In genomic region chr12:6493580-6494350, GRCh38 we compare ENCODE assay signal across 8 cellular contexts. TPM values are rescaled to one million over a fixed set of nuclear protein-coding genes. Genes with fewer than 3 reads are reported as not detected.
DNase-seq lines count a peak whose midpoint lies in the region; ATAC-seq and TF ChIP-seq lines count a peak whose summit lies in the region.

NCAPD2 (plus strand) TSS chr12:6494102; CDS start chr12:6495099, 997 bp downstream.

- H3K4me2 ChIP-seq in SK-N-SH = peak within 1 kb of the TSS; percentile 99

- H3K9me2 ChIP-seq in SK-N-SH = no peaks in the 10 kb centered on the region

- TF ChIP-seq CTCF in SK-N-SH (IDR thresholded peaks at IDR 0.05) (peak; percentile 37), omental fat pad (IDR thresholded peaks at IDR 0.05) (peak in 1 of 3 donors; percentile 37), testis (IDR thresholded peaks at IDR 0.05) (peak; percentile 23 to 67 (median 60))

- peaks cover 38% of the 10 kb centered on the region for H3K4me1 Mint-ChIP-seq in activated naive CD4-positive, alpha-beta T cell treated with anti-CD3 and anti-CD28 coated beads, Interleukin-2, amount 50 U/mL, for 24 hours

- H3K4me3 ChIP-seq in GM08714 (ENCODE audit: low read length) = peak within 1 kb of the TSS; percentile 96
- peak within 1 kb of the TSS; percentile 81 to 97 for H3K4me3 ChIP-seq in SK-N-SH (ENCODE audit: low read depth in 2 of 2, low read length in 1 of 2)
- H3K4me3 ChIP-seq in testis = peak within 1 kb of the TSS; percentile 72 to 86

- POLR2A ChIA-PET in SK-N-SH (lab: Yijun Ruan, JAX) = interaction anchor here (0.6 to 1.6 kb wide), 10 partner anchors 10 to 450 kb away, joined by 3 to 30 read pairs (median 4); partner anchors contain the start of genes C12orf57, GAPDH, RNU7-1 and VAMP1

- ATAC-seq in HG02571 (IDR thresholded peaks at IDR 0.05; ENCODE audit: unreplicated experiment) (peak; percentile 86), omental fat pad (ENCODE audit: low FRiP score) (peak; percentile 98)

- DNase-seq in NCI-H1048 (lab: John Stamatoyannopoulos, UW) = peak; percentile 90
- DNase-seq in SK-N-SH = peak; percentile 97
- DNase-seq in glomerular endothelial cell (ENCODE audit: extremely low read depth, low read depth, low spot score) = peak; percentile 82
- DNase-seq in omental fat pad (ENCODE audit: low spot score) = peak; percentile 80
- DNase-seq in testis = peak; percentile 98

- H4K20me1 ChIP-seq in SK-N-SH (ENCODE audit: insufficient read depth) = no peaks in the 10 kb centered on the region

- peak within 1 kb of the TSS; percentile 97 for H3K9ac ChIP-seq in SK-N-SH

- H3K27me3 ChIP-seq in SK-N-SH (ENCODE audit: insufficient read depth) (no peaks in the 10 kb centered on the region), testis (no peaks in the 10 kb centered on the region)

- peaks cover 8% of the 10 kb centered on the region for H3F3A ChIP-seq in SK-N-SH (replicated peaks; ENCODE audit: insufficient read depth)

- peak within 1 kb of the TSS; percentile 97 to 99 for H3K27ac ChIP-seq in SK-N-SH (ENCODE audit: low read depth in 2 of 2, low read length in 1 of 2)
- peak within 1 kb of the TSS; percentile 82 to 99 for H3K27ac ChIP-seq in testis

- TF ChIP-seq POLR2A in testis (IDR thresholded peaks at IDR 0.05) = no peak

- H3K4me1 ChIP-seq in SK-N-SH (ENCODE audit: control insufficient read depth in 1 of 2, insufficient read depth in 2 of 2, low read depth in 1 of 2, low read length in 1 of 2) (peaks cover 13 to 18% of the 10 kb centered on the region in 2 experiments; a peak in 3 of 4 replicates), testis (peaks cover 7% of the 10 kb centered on the region)

- H3K79me2 ChIP-seq in SK-N-SH (ENCODE audit: insufficient read depth) = peaks cover 59% of the 10 kb centered on the region

- WGBS in SK-N-SH (ENCODE audit: low lambda C conversion rate) = 2% methylated on average over 40 of the region's 54 CpGs
- 0 to 1% methylated on average over 21 to 51 of the region's 54 CpGs for WGBS in testis, 2 donors

- H3K4me3 Mint-ChIP-seq in activated naive CD4-positive, alpha-beta T cell treated with anti-CD3 and anti-CD28 coated beads, Interleukin-2, amount 50 U/mL, for 24 hours = peak within 1 kb of the TSS; percentile 94

- H3K36me3 ChIP-seq in SK-N-SH (replicated peaks in 1 of 2; ENCODE audit: control insufficient read depth in 1 of 2, insufficient read depth in 2 of 2, low read length in 1 of 2) (peaks cover 13 to 38% of the 10 kb centered on the region in 2 experiments), testis (ENCODE audit: low read depth, missing control alignments) (no peaks in the 10 kb centered on the region)

- H3K9me3 ChIP-seq in SK-N-SH (no peaks in the 10 kb centered on the region), testis (no peaks in the 10 kb centered on the region)

- no peaks in the 10 kb centered on the region for H3K27me3 Mint-ChIP-seq in activated naive CD4-positive, alpha-beta T cell treated with anti-CD3 and anti-CD28 coated beads, Interleukin-2, amount 50 U/mL, for 24 hours

- H3K27ac Mint-ChIP-seq in activated naive CD4-positive, alpha-beta T cell treated with anti-CD3 and anti-CD28 coated beads, Interleukin-2, amount 50 U/mL, for 24 hours = peak within 1 kb of the TSS; percentile 95

- no peak for TF ChIP-seq RAD21 in SK-N-SH (IDR thresholded peaks at IDR 0.05; ENCODE audit: low read length)

- intact Hi-C loops in testis (cut with DNase I; ENCODE audit: low total_unique reads) = no loop called here

- H3K9me3 Mint-ChIP-seq in activated naive CD4-positive, alpha-beta T cell treated with anti-CD3 and anti-CD28 coated beads, Interleukin-2, amount 50 U/mL, for 24 hours = no peaks in the 10 kb centered on the region

- CTCF ChIA-PET in SK-N-SH (lab: Yijun Ruan, JAX) = interaction anchor here (0.8 to 2.3 kb wide), 5 partner anchors 22 to 44 kb away, joined by 3 to 15 read pairs (median 9); partner anchors contain the start of gene VAMP1

- peak within 1 kb of the TSS; percentile 93 for H2AFZ ChIP-seq in SK-N-SH (ENCODE audit: low read depth)

- TF ChIP-seq EP300 in SK-N-SH (IDR thresholded peaks at IDR 0.05; ENCODE audit: borderline replicate concordance in 1 of 2, low read depth in 1 of 2, low read length in 1 of 2) = no peak

- H3K36me3 Mint-ChIP-seq in activated naive CD4-positive, alpha-beta T cell treated with anti-CD3 and anti-CD28 coated beads, Interleukin-2, amount 50 U/mL, for 24 hours = peaks cover 9% of the 10 kb centered on the region

TF ChIP-seq in SK-N-SH, 30 proteins besides CTCF, POLR2A, EP300 and RAD21 (continues in another document):
- TF ChIP-seq FOSL2 (IDR thresholded peaks at IDR 0.05; ENCODE audit: borderline replicate concordance, low read depth) (no peak), RFX5 (IDR thresholded peaks at IDR 0.05; ENCODE audit: low read length) (peak; percentile 78), USF2 (IDR thresholded peaks at IDR 0.05; ENCODE audit: borderline replicate concordance, low read depth, low read length) (no peak), IRF3 (IDR thresholded peaks at IDR 0.05; ENCODE audit: low read depth, low read length) (no peak; the same call in 1 of the 2 replicates), FOXJ3 (CRISPR knock-in tag; IDR thresholded peaks at IDR 0.05) (no peak), EZH2phosphoT487 (IDR thresholded peaks at IDR 0.05; ENCODE audit: borderline replicate concordance, low read depth) (no peak), ELF1 (IDR thresholded peaks at IDR 0.05) (0 out of 2 replicates have a peak, but pooled peaks have one; percentile 2), GABPA (IDR thresholded peaks at IDR 0.05; ENCODE audit: low read depth) (no peak; the same call in none of the 2 replicates), NRF1 (IDR thresholded peaks at IDR 0.05; ENCODE audit: low read depth, low read length) (no peak), RCOR1 (IDR thresholded peaks at IDR 0.05; ENCODE audit: low read length) (no peak), TCF12 (IDR thresholded peaks at IDR 0.05) (no peak), POLR2AphosphoS5 (IDR thresholded peaks at IDR 0.05; ENCODE audit: low read depth, low read length) (peak; percentile 66; the same call in 1 of the 2 replicates)
- TF ChIP-seq, protein P1, sequence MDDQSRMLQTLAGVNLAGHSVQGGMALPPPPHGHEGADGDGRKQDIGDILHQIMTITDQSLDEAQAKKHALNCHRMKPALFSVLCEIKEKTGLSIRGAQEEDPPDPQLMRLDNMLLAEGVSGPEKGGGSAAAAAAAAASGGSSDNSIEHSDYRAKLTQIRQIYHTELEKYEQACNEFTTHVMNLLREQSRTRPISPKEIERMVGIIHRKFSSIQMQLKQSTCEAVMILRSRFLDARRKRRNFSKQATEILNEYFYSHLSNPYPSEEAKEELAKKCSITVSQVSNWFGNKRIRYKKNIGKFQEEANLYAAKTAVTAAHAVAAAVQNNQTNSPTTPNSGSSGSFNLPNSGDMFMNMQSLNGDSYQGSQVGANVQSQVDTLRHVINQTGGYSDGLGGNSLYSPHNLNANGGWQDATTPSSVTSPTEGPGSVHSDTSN (IDR thresholded peaks at IDR 0.05) = peak; percentile 50
- TF ChIP-seq, protein P2, sequence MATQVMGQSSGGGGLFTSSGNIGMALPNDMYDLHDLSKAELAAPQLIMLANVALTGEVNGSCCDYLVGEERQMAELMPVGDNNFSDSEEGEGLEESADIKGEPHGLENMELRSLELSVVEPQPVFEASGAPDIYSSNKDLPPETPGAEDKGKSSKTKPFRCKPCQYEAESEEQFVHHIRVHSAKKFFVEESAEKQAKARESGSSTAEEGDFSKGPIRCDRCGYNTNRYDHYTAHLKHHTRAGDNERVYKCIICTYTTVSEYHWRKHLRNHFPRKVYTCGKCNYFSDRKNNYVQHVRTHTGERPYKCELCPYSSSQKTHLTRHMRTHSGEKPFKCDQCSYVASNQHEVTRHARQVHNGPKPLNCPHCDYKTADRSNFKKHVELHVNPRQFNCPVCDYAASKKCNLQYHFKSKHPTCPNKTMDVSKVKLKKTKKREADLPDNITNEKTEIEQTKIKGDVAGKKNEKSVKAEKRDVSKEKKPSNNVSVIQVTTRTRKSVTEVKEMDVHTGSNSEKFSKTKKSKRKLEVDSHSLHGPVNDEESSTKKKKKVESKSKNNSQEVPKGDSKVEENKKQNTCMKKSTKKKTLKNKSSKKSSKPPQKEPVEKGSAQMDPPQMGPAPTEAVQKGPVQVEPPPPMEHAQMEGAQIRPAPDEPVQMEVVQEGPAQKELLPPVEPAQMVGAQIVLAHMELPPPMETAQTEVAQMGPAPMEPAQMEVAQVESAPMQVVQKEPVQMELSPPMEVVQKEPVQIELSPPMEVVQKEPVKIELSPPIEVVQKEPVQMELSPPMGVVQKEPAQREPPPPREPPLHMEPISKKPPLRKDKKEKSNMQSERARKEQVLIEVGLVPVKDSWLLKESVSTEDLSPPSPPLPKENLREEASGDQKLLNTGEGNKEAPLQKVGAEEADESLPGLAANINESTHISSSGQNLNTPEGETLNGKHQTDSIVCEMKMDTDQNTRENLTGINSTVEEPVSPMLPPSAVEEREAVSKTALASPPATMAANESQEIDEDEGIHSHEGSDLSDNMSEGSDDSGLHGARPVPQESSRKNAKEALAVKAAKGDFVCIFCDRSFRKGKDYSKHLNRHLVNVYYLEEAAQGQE (IDR thresholded peaks at IDR 0.05; ENCODE audit: low read depth, low read length) = 0 out of 2 replicates have a peak, but pooled peaks have one; percentile 29

RNA-seq across cellular contexts. Expression of gene NCAPD2, which starts in this region (rescaled TPM):
- 39.8 and 46.9 TPM in 2 replicates for polyA plus RNA-seq in SK-N-SH (2012; rRNA removed)
- polyA plus RNA-seq in SK-N-SH (2012; cell fraction: cytosol; rRNA removed) = 27.2 and 35.7 TPM in 2 replicates
- 46.2 and 57.3 TPM in 2 replicates for polyA plus RNA-seq in SK-N-SH (2012; cell fraction: nucleus; rRNA removed)
- 37.3 and 45.0 TPM in 2 replicates for total RNA-seq in glomerular endothelial cell
- 10 to 100 TPM; 10.6 to 36.3 (median 20.7) TPM for total RNA-seq in omental fat pad
- total RNA-seq in testis = 10 to 100 TPM; 42.9 to 43.1 TPM
- polyA plus RNA-seq in testis (ENCODE audit: insufficient read depth, low read depth, low replicate concordance) = 46.6 TPM

Comparison
In these comparisons a context has a peak if more than half of its experiments do, and no peak if none do; other contexts are left out.
1. Peak in every context shown above with its lines: DNase-seq, ATAC-seq, H3K4me3 ChIP-seq and H3K27ac ChIP-seq.